1 cellular context compared by ENCODE assay signal in genomic region chr5:59810041-59810440, GRCh38.
TF ChIP-seq lines count a peak whose summit lies in the region.

No MANE protein-coding gene starts in this region.

TF ChIP-seq in K562, 482 proteins besides CTCF, POLR2A, EP300 and RAD21 (continued from another document):
- no peak for TF ChIP-seq TSHZ1 (CRISPR knock-in tag; IDR thresholded peaks at IDR 0.05)
- TF ChIP-seq ZNF699 (CRISPR knock-in tag; IDR thresholded peaks at IDR 0.05; ENCODE audit: insufficient replicate concordance) = no peak
- TF ChIP-seq PBX2 (CRISPR knock-in tag; IDR thresholded peaks at IDR 0.05; ENCODE audit: low read depth) = no peak
- no peak for TF ChIP-seq PBX2 (tag; conservative IDR thresholded peaks at IDR 0.05; ENCODE audit: low read depth)
- peak; percentile 71 for TF ChIP-seq SMC3 (conservative IDR thresholded peaks at IDR 0.05; ENCODE audit: insufficient read depth, low read depth, low read length)
- no peak for TF ChIP-seq CBX8 (IDR thresholded peaks at IDR 0.05; ENCODE audit: borderline replicate concordance, extremely low read depth, low read depth, low read length, poor library complexity, severe bottlenecking)
- TF ChIP-seq WHSC1 (IDR thresholded peaks at IDR 0.05; ENCODE audit: low read length) = no peak
- no peak for TF ChIP-seq GTF2B (IDR thresholded peaks at IDR 0.05; ENCODE audit: extremely low read depth, insufficient read length)
- no peak for TF ChIP-seq U2AF1 (optimal IDR thresholded peaks at IDR 0.05; ENCODE audit: low read depth, low read length)
- no peak for TF ChIP-seq TEAD1 (CRISPR knock-in tag; IDR thresholded peaks at IDR 0.05)
- no peak for TF ChIP-seq HINFP (tag; conservative IDR thresholded peaks at IDR 0.05; ENCODE audit: low read depth)
- no peak for TF ChIP-seq POLR2G (IDR thresholded peaks at IDR 0.05; ENCODE audit: low read depth, low read length)
- TF ChIP-seq CBX2 (IDR thresholded peaks at IDR 0.05; ENCODE audit: insufficient read depth, low read length, poor library complexity, severe bottlenecking) = no peak
- no peak for TF ChIP-seq FOXO4 (CRISPR knock-in tag; IDR thresholded peaks at IDR 0.05)
- TF ChIP-seq GTF2E2 (tag; IDR thresholded peaks at IDR 0.05) = no peak
- peak; percentile 99 for TF ChIP-seq ZNF75A (CRISPR knock-in tag; IDR thresholded peaks at IDR 0.05)
- no peak for TF ChIP-seq CGGBP1 (CRISPR knock-in tag; IDR thresholded peaks at IDR 0.05)
- no peak for TF ChIP-seq ETV6 (IDR thresholded peaks at IDR 0.05; ENCODE audit: borderline replicate concordance in 1 of 2, low read depth in 2 of 2, low read length in 1 of 2)
- no peak for TF ChIP-seq ETV6 (CRISPR knock-in tag; IDR thresholded peaks at IDR 0.05; ENCODE audit: borderline replicate concordance)
- TF ChIP-seq MEIS2 (IDR thresholded peaks at IDR 0.05; ENCODE audit: partially characterized antibody) = no peak
- TF ChIP-seq ZNF311 (CRISPR knock-in tag; IDR thresholded peaks at IDR 0.05) = no peak
- TF ChIP-seq DEAF1 (CRISPR knock-in tag; IDR thresholded peaks at IDR 0.05) = peak; percentile 29; the same call in 1 of the 2 replicates
- TF ChIP-seq ZNF717 (CRISPR knock-in tag; IDR thresholded peaks at IDR 0.05) = no peak
- no peak for TF ChIP-seq SMARCA4 (IDR thresholded peaks at IDR 0.05)
- TF ChIP-seq ZNF583 (CRISPR knock-in tag; IDR thresholded peaks at IDR 0.05) = no peak
- TF ChIP-seq E2F3 (CRISPR knock-in tag; IDR thresholded peaks at IDR 0.05) = no peak
- no peak for TF ChIP-seq SP1 (CRISPR knock-in tag; IDR thresholded peaks at IDR 0.05)
- TF ChIP-seq RBM34 (IDR thresholded peaks at IDR 0.05; ENCODE audit: borderline replicate concordance, insufficient read depth, low read length) = no peak
- TF ChIP-seq NCOA1 (IDR thresholded peaks at IDR 0.05; ENCODE audit: low read depth) = no peak
- TF ChIP-seq KLF1 (tag; IDR thresholded peaks at IDR 0.05) = no peak
- no peak for TF ChIP-seq CXXC5 (CRISPR knock-in tag; IDR thresholded peaks at IDR 0.05)
- peak; percentile 13; the same call in 1 of the 2 replicates for TF ChIP-seq RB1 (IDR thresholded peaks at IDR 0.05; ENCODE audit: low read depth)
- TF ChIP-seq CTCFL (IDR thresholded peaks at IDR 0.05; ENCODE audit: borderline replicate concordance, insufficient read depth, low read depth, low read length, poor library complexity, severe bottlenecking) = no peak
- no peak for TF ChIP-seq TRIM24 (IDR thresholded peaks at IDR 0.05)
